18 cellular contexts compared by ENCODE assay signal in genomic region chr15:77032647-77033416, GRCh38. TPM values are rescaled to one million over a fixed set of nuclear protein-coding genes. Genes with fewer than 3 reads are reported as not detected.
DNase-seq lines count a peak whose midpoint lies in the region; ATAC-seq, FAIRE-seq and TF ChIP-seq lines count a peak whose summit lies in the region.
"Had no signal": no experiment of that assay in that cellular context is flagged by ENCODE, and none has a peak within 500 bp of the region (broad histone marks: within the 10 kb centered on the region; RNA-seq: fewer than 3 reads in every experiment).

No MANE protein-coding gene starts in this region.

- H3K9ac ChIP-seq in HepG2 (ENCODE audit: insufficient read depth, low read depth, low read length): peak overlapping the region; percentile 66

- no peak for TF ChIP-seq CTCF in HepG2 (CRISPR knock-in tag; IDR thresholded peaks at IDR 0.05)
- no peak for TF ChIP-seq CTCF in ascending aorta (IDR thresholded peaks at IDR 0.05)

- peak overlapping the region; percentile 59 for H3K27ac ChIP-seq in HepG2 (ENCODE audit: extremely low read length, insufficient read depth, low read length)
- H3K27ac ChIP-seq in ascending aorta: no peak overlapping the region

- no peak overlapping the region for H2AFZ ChIP-seq in HepG2 (ENCODE audit: low read length)

- peaks cover 15% of the 10 kb centered on the region for H3K9me3 Mint-ChIP-seq in activated CD4-positive, alpha-beta memory T cell treated with anti-CD3 and anti-CD28 coated beads for 36 hours
- H3K9me3 Mint-ChIP-seq: activated B cell treated with CpG ODN at 0.5 μM for 24 hours had no signal

- no TSS peak for BruUV-seq in HepG2 (replicated peaks; lab: Mats Ljungman, UMichigan)

- H3K36me3 ChIP-seq in HepG2 (replicated peaks in 1 of 2; ENCODE audit: control insufficient read depth in 1 of 2, insufficient read depth in 2 of 2, low read length in 2 of 2): peaks cover 0 to 6% of the 10 kb centered on the region in 2 experiments; a peak in 2 of 5 replicates
- peaks cover 10 to 16% of the 10 kb centered on the region in 2 donors for H3K36me3 ChIP-seq in ascending aorta

- peaks cover 50% of the 10 kb centered on the region for H3K36me3 Mint-ChIP-seq in activated CD4-positive, alpha-beta memory T cell treated with anti-CD3 and anti-CD28 coated beads for 36 hours

- no peak for TF ChIP-seq POLR2A in HepG2 (IDR thresholded peaks at IDR 0.05; ENCODE audit: insufficient read depth in 1 of 2, low read depth in 2 of 2, low read length in 2 of 2)

- H3K27ac Mint-ChIP-seq in activated CD4-positive, alpha-beta memory T cell treated with anti-CD3 and anti-CD28 coated beads for 36 hours: no peak overlapping the region
- H3K27ac Mint-ChIP-seq: activated B cell treated with CpG ODN at 0.5 μM for 24 hours had no signal

- no peaks in the 10 kb centered on the region for H3K27me3 Mint-ChIP-seq in activated CD4-positive, alpha-beta memory T cell treated with anti-CD3 and anti-CD28 coated beads for 36 hours
- H3K27me3 Mint-ChIP-seq: activated B cell treated with CpG ODN at 0.5 μM for 24 hours had no signal

- H4K20me1 ChIP-seq in HepG2 (ENCODE audit: insufficient read depth, low read length): no peaks in the 10 kb centered on the region

- TF ChIP-seq EP300 in HepG2 (IDR thresholded peaks at IDR 0.05; ENCODE audit: low read depth in 2 of 2, low read length in 2 of 2) (no peak), HepG2 (CRISPR knock-in tag; IDR thresholded peaks at IDR 0.05; ENCODE audit: borderline replicate concordance) (no peak)

- CTCF ChIA-PET in activated CD4-positive, alpha-beta memory T cell treated with anti-CD3 and anti-CD28 coated beads for 36 hours (lab: Charles Lee): interaction anchor here (0.9 to 6.2 kb wide), 4 partner anchors 10 to 61 kb away, joined by 3 to 60 read pairs (median 18); no protein-coding TSS in a partner anchor
- CTCF ChIA-PET in HepG2 (lab: Yijun Ruan, JAX; ENCODE audit: low intra/inter-chr PET ratio, low total read pairs): no interaction called here

- peak; percentile 3 for DNase-seq in activated CD4-positive, alpha-beta T cell treated with anti-CD3 and anti-CD28 coated beads for 48 hours
- DNase-seq in activated CD4-positive, alpha-beta T cell treated with anti-CD3 and anti-CD28 coated beads, Interleukin-2, amount 50 U/mL, for 4 hours: no peak
- DNase-seq in activated CD4-positive, alpha-beta memory T cell treated with anti-CD3 and anti-CD28 coated beads for 36 hours: peak; percentile 8
- DNase-seq in HepG2 (ENCODE audit: low spot score) (no peak), left lobe of liver (ENCODE audit: low spot score) (no peak), ascending aorta (ENCODE audit: low spot score in 2 of 2) (no peak), NCI-H2171 treated with DMSO at 0.1 percent for 48 hours (lab: John Stamatoyannopoulos, UW) (no peak)
- DNase-seq in stimulated activated CD8-positive, alpha-beta memory T cell treated with anti-CD3 and anti-CD28 coated beads, Interleukin-4, amount 100 ng/mL, for 48 hours: peak; percentile 20
- DNase-seq: endodermal cell, foreskin melanocyte, GOT3, NCI-H1436, substantia nigra had no signal

- TF ChIP-seq RAD21 in HepG2 (CRISPR knock-in tag; IDR thresholded peaks at IDR 0.05): no peak

- H3K9me3 ChIP-seq in HepG2 (ENCODE audit: low read length): no peaks in the 10 kb centered on the region
- H3K9me3 ChIP-seq in ascending aorta: no peaks in the 10 kb centered on the region

- WGBS in HepG2 (ENCODE audit: low lambda C conversion rate): 67% methylated on average over 2 of the region's 18 CpGs

- H3K4me1 ChIP-seq in HepG2 (ENCODE audit: insufficient read depth, low read length): peaks cover 47% of the 10 kb centered on the region
- H3K4me1 ChIP-seq in ascending aorta: no peaks in the 10 kb centered on the region
- H3K4me1 ChIP-seq: A549 had no signal

- H3K4me2 ChIP-seq in HepG2 (ENCODE audit: low read depth, low read length): peak overlapping the region; percentile 97
- H3K4me2 ChIP-seq: A549 had no signal

- no peaks in the 10 kb centered on the region for H3K79me2 ChIP-seq in HepG2 (ENCODE audit: insufficient read depth, low read length)

- H3K27me3 ChIP-seq in HepG2 (ENCODE audit: control insufficient read depth in 1 of 2, insufficient read depth in 2 of 2, low read length in 2 of 2) (peaks cover 1 to 4% of the 10 kb centered on the region in 2 experiments; a peak in 2 of 5 replicates), ascending aorta (no peaks in the 10 kb centered on the region)

- ATAC-seq in HepG2: no peak
- no peak for ATAC-seq in left lobe of liver
- ATAC-seq: A549 had no signal

- in situ Hi-C loops in HepG2 (cut with HindIII; ENCODE audit: extremely low pct_ligation_motif_present, low pct_unique_long_range_greater_than_20kb): loop anchor here (10.0 kb wide), 1 partner anchor 128 kb away; the partner anchor contains the start of gene SCAPER

- POLR2A ChIA-PET in activated CD4-positive, alpha-beta memory T cell treated with anti-CD3 and anti-CD28 coated beads for 36 hours (lab: Charles Lee): interaction anchor here (1.5 kb wide), 1 partner anchor 13 kb away, joined by 3 read pairs; no protein-coding TSS in a partner anchor
- POLR2A ChIA-PET in HepG2 (lab: Yijun Ruan, JAX): interaction anchor here (1.0 kb wide), 1 partner anchor 38 kb away, joined by 3 read pairs; the partner anchor contains the start of gene TSPAN3

- intact Hi-C loops in activated CD4-positive, alpha-beta memory T cell treated with anti-CD3 and anti-CD28 coated beads for 36 hours (cut with micrococcal nuclease): no loop called here
- intact Hi-C loops in HepG2 (cut with micrococcal nuclease; ENCODE audit: unreplicated experiment): loop anchor here (5.0 kb wide), 1 partner anchor 131 kb away; no protein-coding TSS in a partner anchor
- intact Hi-C loops in ascending aorta (cut with DNase I): no loop called here

- H3K4me3 ChIP-seq in HepG2 (replicated peaks in 1 of 3; ENCODE audit: insufficient read depth in 1 of 3, low read depth in 2 of 3, low read length in 3 of 3): peak overlapping the region; percentile 66 to 81 (median 74)
- no peak overlapping the region for H3K4me3 ChIP-seq in ascending aorta
- H3K4me3 ChIP-seq: A549 had no signal

- H3K4me3 Mint-ChIP-seq in activated CD4-positive, alpha-beta memory T cell treated with anti-CD3 and anti-CD28 coated beads for 36 hours: no peak overlapping the region
- H3K4me3 Mint-ChIP-seq: activated B cell treated with CpG ODN at 0.5 μM for 24 hours, endodermal cell had no signal

- FAIRE-seq in HepG2 (lab: Jason Lieb, UNC): no peak
- FAIRE-seq: A549, GM18507 had no signal

- no peaks in the 10 kb centered on the region for H3K4me1 Mint-ChIP-seq in activated CD4-positive, alpha-beta memory T cell treated with anti-CD3 and anti-CD28 coated beads for 36 hours (ENCODE audit: low read depth)

RNA-seq across cellular contexts. Expression of gene PSTPIP1, which starts 37.9 kb away (rescaled TPM):
- 100 to 1,000 TPM; 155 to 164 TPM for total RNA-seq in activated CD4-positive, alpha-beta memory T cell treated with anti-CD3 and anti-CD28 coated beads for 36 hours
- total RNA-seq in HepG2 (2016; rRNA removed; fragmentation: Illumina TruSeq; extraction: Trizol) (8.7 and 9.2 TPM in 2 replicates), left lobe of liver (1.5 TPM), ascending aorta (14.6 TPM)
- total RNA-seq in HepG2 (2016; cell fraction: cytosol; rRNA removed; fragmentation: Illumina TruSeq; extraction: Trizol; ENCODE audit: low read depth): 5.7 and 10.5 TPM in 2 replicates
- 8.0 and 9.9 TPM in 2 replicates for total RNA-seq in HepG2 (2016; cell fraction: insoluble cytoplasmic fraction; rRNA removed; fragmentation: Illumina TruSeq; extraction: Trizol)
- total RNA-seq in HepG2 (2016; cell fraction: membrane; rRNA removed; fragmentation: Illumina TruSeq; extraction: Trizol): 9.1 and 10.1 TPM in 2 replicates
- total RNA-seq in HepG2 (2016; cell fraction: nucleus; rRNA removed; fragmentation: Illumina TruSeq; extraction: Trizol): 2.9 and 4.0 TPM in 2 replicates
- polyA plus RNA-seq in HepG2 (2011; rRNA removed): 4.4 TPM in 2 replicates
- 3.9 and 5.6 TPM in 2 replicates for polyA plus RNA-seq in HepG2 (2011; cell fraction: cytosol; rRNA removed)
- 4.4 and 6.8 TPM in 2 replicates for polyA plus RNA-seq in HepG2 (2011; cell fraction: nucleus; rRNA removed)
- 3.9 and 7.4 TPM in 2 replicates for polyA plus RNA-seq in HepG2 (2012)
- 7.4 and 12.4 TPM in 2 replicates for polyA plus RNA-seq in HepG2 (2016; cell fraction: cytosol; fragmentation: Illumina TruSeq; extraction: Trizol; ENCODE audit: low read depth)
- polyA plus RNA-seq in HepG2 (2016; cell fraction: insoluble cytoplasmic fraction; fragmentation: Illumina TruSeq; extraction: Trizol; ENCODE audit: low read depth): 7.8 and 11.1 TPM in 2 replicates
- 9.1 and 13.5 TPM in 2 replicates for polyA plus RNA-seq in HepG2 (2016; cell fraction: membrane; fragmentation: Illumina TruSeq; extraction: Trizol; ENCODE audit: low read depth)
- 6.9 and 7.5 TPM in 2 replicates for polyA plus RNA-seq in HepG2 (2016; cell fraction: nucleus; fragmentation: Illumina TruSeq; extraction: Trizol; ENCODE audit: insufficient read depth, low read depth)
- polyA minus RNA-seq in HepG2 (2011; rRNA and poly(A)+ RNA removed; ENCODE audit: low replicate concordance): 2.2 TPM in 1 of 2 replicates, not detected in the other
- polyA minus RNA-seq in HepG2 (2011; cell fraction: cytosol; rRNA and poly(A)+ RNA removed): 3.2 TPM in 1 of 2 replicates, not detected in the other
- 1.8 and 2.4 TPM in 2 replicates for polyA minus RNA-seq in HepG2 (2011; cell fraction: nucleus; rRNA and poly(A)+ RNA removed)
- total RNA-seq: G401, renal cortical epithelial cell had no signal
- polyA plus RNA-seq: A549 had no signal

RNA-seq across cellular contexts. Expression of gene TSPAN3, which starts 38.1 kb away (rescaled TPM):
- 10 to 100 TPM; 28.9 to 29.1 TPM for total RNA-seq in activated CD4-positive, alpha-beta memory T cell treated with anti-CD3 and anti-CD28 coated beads for 36 hours
- total RNA-seq in HepG2 (2016; rRNA removed; fragmentation: Illumina TruSeq; extraction: Trizol) (102 and 170 TPM in 2 replicates), left lobe of liver (75.2 TPM), ascending aorta (98.2 TPM)
- 51.2 and 62.4 TPM in 2 replicates for total RNA-seq in HepG2 (2016; cell fraction: cytosol; rRNA removed; fragmentation: Illumina TruSeq; extraction: Trizol; ENCODE audit: low read depth)
- total RNA-seq in HepG2 (2016; cell fraction: insoluble cytoplasmic fraction; rRNA removed; fragmentation: Illumina TruSeq; extraction: Trizol): 108 and 171 TPM in 2 replicates
- 109 and 138 TPM in 2 replicates for total RNA-seq in HepG2 (2016; cell fraction: membrane; rRNA removed; fragmentation: Illumina TruSeq; extraction: Trizol)
- 128 and 152 TPM in 2 replicates for total RNA-seq in HepG2 (2016; cell fraction: nucleus; rRNA removed; fragmentation: Illumina TruSeq; extraction: Trizol)
- polyA plus RNA-seq in HepG2 (2011; rRNA removed): 155 and 167 TPM in 2 replicates
- polyA plus RNA-seq in HepG2 (2011; cell fraction: cytosol; rRNA removed): 231 and 297 TPM in 2 replicates
- polyA plus RNA-seq in HepG2 (2011; cell fraction: nucleus; rRNA removed): 56.3 and 77.8 TPM in 2 replicates
- 134 and 159 TPM in 2 replicates for polyA plus RNA-seq in HepG2 (2012)
- 52.0 and 77.5 TPM in 2 replicates for polyA plus RNA-seq in HepG2 (2016; cell fraction: cytosol; fragmentation: Illumina TruSeq; extraction: Trizol; ENCODE audit: low read depth)
- polyA plus RNA-seq in HepG2 (2016; cell fraction: insoluble cytoplasmic fraction; fragmentation: Illumina TruSeq; extraction: Trizol; ENCODE audit: low read depth): 105 and 130 TPM in 2 replicates
- 93.2 and 115 TPM in 2 replicates for polyA plus RNA-seq in HepG2 (2016; cell fraction: membrane; fragmentation: Illumina TruSeq; extraction: Trizol; ENCODE audit: low read depth)
- 217 and 229 TPM in 2 replicates for polyA plus RNA-seq in HepG2 (2016; cell fraction: nucleus; fragmentation: Illumina TruSeq; extraction: Trizol; ENCODE audit: insufficient read depth, low read depth)
- polyA minus RNA-seq in HepG2 (2011; rRNA and poly(A)+ RNA removed; ENCODE audit: low replicate concordance): 238 and 277 TPM in 2 replicates
- 83.9 and 119 TPM in 2 replicates for polyA minus RNA-seq in HepG2 (2011; cell fraction: cytosol; rRNA and poly(A)+ RNA removed)
- polyA minus RNA-seq in HepG2 (2011; cell fraction: nucleus; rRNA and poly(A)+ RNA removed): 38.1 and 56.6 TPM in 2 replicates

Comparison
In these comparisons a context has a peak if more than half of its experiments do, and no peak if none do; other contexts are left out.
1. DNase-seq: peak in activated CD4-positive, alpha-beta T cell treated with anti-CD3 and anti-CD28 coated beads for 48 hours (single experiment), activated CD4-positive, alpha-beta memory T cell treated with anti-CD3 and anti-CD28 coated beads for 36 hours (single experiment) and stimulated activated CD8-positive, alpha-beta memory T cell treated with anti-CD3 and anti-CD28 coated beads, Interleukin-4, amount 100 ng/mL, for 48 hours (single experiment); none in activated CD4-positive, alpha-beta T cell treated with anti-CD3 and anti-CD28 coated beads, Interleukin-2, amount 50 U/mL, for 4 hours (0 of 2), HepG2 (single experiment), left lobe of liver (single experiment), ascending aorta (0 of 2) and NCI-H2171 treated with DMSO at 0.1 percent for 48 hours (single experiment).
2. H3K4me3 ChIP-seq: peak in HepG2 (3 of 3); none in ascending aorta (0 of 2).
3. RNA of gene PSTPIP1, which starts 37.9 kb away (total RNA-seq): 155 to 164 TPM in activated CD4-positive, alpha-beta memory T cell treated with anti-CD3 and anti-CD28 coated beads for 36 hours; 14.6 TPM in ascending aorta (single experiment), 2.9 to 10.5 TPM in HepG2 and 1.5 TPM in left lobe of liver (single experiment); every median in the first group is over 10 times any median in the second.